In the genomic region with DNA sequence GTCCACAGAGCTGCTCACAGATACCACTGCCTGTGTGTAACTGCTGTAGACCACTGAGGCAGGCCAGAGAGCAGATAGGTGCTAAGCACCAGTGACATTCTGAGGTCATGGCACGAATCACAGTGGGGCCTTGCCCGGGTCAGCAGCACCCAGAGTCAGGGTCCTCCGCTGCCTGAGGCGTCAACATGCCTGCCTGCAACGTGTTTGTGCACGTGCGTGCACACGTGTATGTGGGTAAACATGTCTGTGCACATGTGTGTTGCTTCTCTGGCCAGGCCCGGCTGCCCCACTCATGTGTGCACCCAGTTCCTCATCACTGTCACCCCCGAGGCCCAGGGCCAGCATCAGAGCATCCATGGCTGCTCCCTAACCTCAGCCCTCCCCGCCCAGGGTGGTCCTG, we compare ENCODE assay signal across 4 cellular contexts. TPM values are rescaled to one million over a fixed set of nuclear protein-coding genes. Genes with fewer than 3 reads are reported as not detected.
"Had no signal": no experiment of that assay in that cellular context is flagged by ENCODE, and none has a peak within 500 bp of the region (broad histone marks: within the 10 kb centered on the region; RNA-seq: fewer than 3 reads in every experiment).

TSS of gene TBC1D3B (minus strand) at position 101 of the 400 bp plus-strand sequence. CDS start 1,586 bp downstream, outside the sequence.

RNA-seq across cellular contexts. Expression of gene TBC1D3B, which starts in this region (rescaled TPM):
- total RNA-seq: mononuclear cell, right atrium auricular region, skeletal muscle tissue, smooth muscle cell had no signal
